ENCODE assay signal across 8 cellular contexts in genomic region chr1:39919545-39919944, GRCh38. TPM values are rescaled to one million over a fixed set of nuclear protein-coding genes. Genes with fewer than 3 reads are reported as not detected.
DNase-seq lines count a peak whose midpoint lies in the region; ATAC-seq and TF ChIP-seq lines count a peak whose summit lies in the region.

No MANE protein-coding gene starts in this region.

- H2AFZ ChIP-seq in Loucy (ENCODE audit: low read length) = no peak overlapping the region

- DNase-seq in Right ventricle myocardium superior = no peak
- no peak for DNase-seq in cardiac septum (ENCODE audit: low spot score)
- DNase-seq in Peyer's patch = peak in 1 of 3 donors; percentile 76
- peak; percentile 9 for DNase-seq in activated gamma-delta T cell treated with anti-CD3 and anti-CD28 coated beads, Interleukin-2, amount 50 U/mL, for 16 hours (ENCODE audit: low read depth)
- peak; percentile 81 for DNase-seq in cardiac muscle cell (ENCODE audit: low read depth in 1 of 2, low spot score in 1 of 2)
- peak; percentile 25 for DNase-seq in retina
- no peak for DNase-seq in mesenteric fat pad (ENCODE audit: low spot score)

- no peaks in the 10 kb centered on the region for H3F3A ChIP-seq in Loucy (ENCODE audit: low read depth)

- H3K4me3 ChIP-seq in Loucy (ENCODE audit: low read length, poor library complexity, severe bottlenecking) = no peak overlapping the region
- H3K4me3 ChIP-seq in Peyer's patch = no peak overlapping the region
- H3K4me3 ChIP-seq in cardiac muscle cell = no peak overlapping the region

- H3K4me1 ChIP-seq in Loucy (ENCODE audit: insufficient read depth, low read length, poor library complexity, severe bottlenecking) (no peaks in the 10 kb centered on the region), Peyer's patch (no peaks in the 10 kb centered on the region), cardiac muscle cell (ENCODE audit: low read depth) (no peaks in the 10 kb centered on the region)

- no peak overlapping the region for H3K4me2 ChIP-seq in Loucy (ENCODE audit: low read depth, low read length, poor library complexity, severe bottlenecking)

- no peaks in the 10 kb centered on the region for H3K27me3 ChIP-seq in Loucy (ENCODE audit: insufficient read depth, low read length, poor library complexity, severe bottlenecking)
- H3K27me3 ChIP-seq in Peyer's patch = no peaks in the 10 kb centered on the region
- peaks cover 55% of the 10 kb centered on the region for H3K27me3 ChIP-seq in cardiac muscle cell

- intact Hi-C loops in Right ventricle myocardium superior (cut with DNase I) = no loop called here
- intact Hi-C loops in cardiac septum (cut with DNase I) = loop anchor here (2.0 kb wide), 1 partner anchor 55 kb away; no protein-coding TSS in a partner anchor

- peak; percentile 84 for ATAC-seq in Right ventricle myocardium superior (ENCODE audit: poor library complexity)

- H4K20me1 ChIP-seq in Loucy (ENCODE audit: insufficient read depth, low read length, poor library complexity, severe bottlenecking) = no peaks in the 10 kb centered on the region

- TF ChIP-seq CTCF in Loucy (conservative IDR thresholded peaks at IDR 0.05; ENCODE audit: low read length) (peak; percentile 73), Peyer's patch (IDR thresholded peaks at IDR 0.05) (peak in 5 of 6 experiments; percentile 36 to 94 (median 86)), cardiac muscle cell (IDR thresholded peaks at IDR 0.05; ENCODE audit: low read depth, low read length) (peak; percentile 64)

- H3K36me3 ChIP-seq in Loucy (ENCODE audit: insufficient read depth, low read length) = no peaks in the 10 kb centered on the region
- H3K36me3 ChIP-seq in Peyer's patch = no peaks in the 10 kb centered on the region
- H3K36me3 ChIP-seq in cardiac muscle cell = no peaks in the 10 kb centered on the region

- no peaks in the 10 kb centered on the region for H3K9me2 ChIP-seq in Loucy (replicated peaks; ENCODE audit: low read depth, low read length)

- no peak for TF ChIP-seq POLR2A in Peyer's patch (IDR thresholded peaks at IDR 0.05)

- H3K9ac ChIP-seq in Loucy (ENCODE audit: low read depth, low read length, poor library complexity, severe bottlenecking) = no peak overlapping the region

- no peaks in the 10 kb centered on the region for H3K79me2 ChIP-seq in Loucy (ENCODE audit: insufficient read depth, low read length)

- H3K27ac ChIP-seq in Peyer's patch (no peak overlapping the region), cardiac muscle cell (no peak overlapping the region)

- no peaks in the 10 kb centered on the region for H3K9me3 ChIP-seq in Loucy (ENCODE audit: insufficient read depth, low read depth, low read length)
- no peaks in the 10 kb centered on the region for H3K9me3 ChIP-seq in Peyer's patch
- H3K9me3 ChIP-seq in cardiac muscle cell (ENCODE audit: low read depth) = no peaks in the 10 kb centered on the region

RNA-seq across cellular contexts. Expression of gene MYCL, which starts 17.8 kb away (rescaled TPM):
- total RNA-seq in Right ventricle myocardium superior = 1.2 TPM
- total RNA-seq in cardiac septum = 0.35 TPM
- 10 to 100 TPM in 3 of 4 donors, 1 to 10 TPM in 1; 9.9 to 28.4 (median 14.0) TPM for total RNA-seq in Peyer's patch
- 8.1 and 11.1 TPM in 2 replicates for total RNA-seq in cardiac muscle cell
- polyA plus RNA-seq in cardiac muscle cell = 3.9 and 5.5 TPM in 2 replicates
- 0.32 TPM for total RNA-seq in mesenteric fat pad

RNA-seq across cellular contexts. Expression of gene MFSD2A, which starts 35.4 kb away (rescaled TPM):
- total RNA-seq in Right ventricle myocardium superior (0.22 TPM), cardiac septum (1.00 TPM), Peyer's patch (100 to 1,000 TPM in 2 of 4 donors, 10 to 100 TPM in 1, 1 to 10 TPM in 1; 6.6 to 239 (median 132) TPM), cardiac muscle cell (0.88 TPM in 1 of 2 replicates, not detected in the other), mesenteric fat pad (8.0 TPM)
- 1.0 TPM in 1 of 2 replicates, not detected in the other for polyA plus RNA-seq in cardiac muscle cell

RNA-seq across cellular contexts. Expression of gene TRIT1, which starts 36.2 kb away (rescaled TPM):
- total RNA-seq in Right ventricle myocardium superior = 17.1 TPM
- total RNA-seq in cardiac septum = 16.6 TPM
- 10 to 100 TPM; 13.7 to 52.0 (median 18.1) TPM for total RNA-seq in Peyer's patch
- total RNA-seq in cardiac muscle cell = 9.6 and 13.5 TPM in 2 replicates
- polyA plus RNA-seq in cardiac muscle cell = 10.8 and 14.1 TPM in 2 replicates
- total RNA-seq in mesenteric fat pad = 12.1 TPM

Comparison
In these comparisons a context has a peak if more than half of its experiments do, and no peak if none do; other contexts are left out.
1. DNase-seq: peak in activated gamma-delta T cell treated with anti-CD3 and anti-CD28 coated beads, Interleukin-2, amount 50 U/mL, for 16 hours (single experiment), cardiac muscle cell (2 of 2) and retina (single experiment); none in Right ventricle myocardium superior (single experiment), cardiac septum (single experiment) and mesenteric fat pad (single experiment).
2. Peak in every context shown above with its lines, with median percentiles within 50 percentile points of each other: CTCF ChIP-seq.